ENCODE assay signal across 11 cellular contexts in genomic region chr22:27252282-27253049, GRCh38.
DNase-seq lines count a peak whose midpoint lies in the region; ATAC-seq and TF ChIP-seq lines count a peak whose summit lies in the region.
"Had no signal": no experiment of that assay in that cellular context is flagged by ENCODE, and none has a peak within 500 bp of the region (broad histone marks: within the 10 kb centered on the region; RNA-seq: fewer than 3 reads in every experiment).

No MANE protein-coding gene starts in this region.

- peak; percentile 88 for DNase-seq in AG20443 (ENCODE audit: low spot score)
- DNase-seq in HT1080 (ENCODE audit: low read depth): peak; percentile 60
- DNase-seq in cardiac fibroblast (ENCODE audit: low read depth in 2 of 2): peak; percentile 90 to 96
- DNase-seq in neural crest cell (ENCODE audit: low read depth, low spot score): no peak
- DNase-seq in KBM-7: no peak
- DNase-seq in COLO829 (ENCODE audit: low spot score): no peak
- DNase-seq: cerebellar nuclear complex, NCI-H1092 treated with DMSO at 0.1 percent for 48 hours had no signal

- H3K4me3 Mint-ChIP-seq in neural crest cell: no peak overlapping the region

- TF ChIP-seq CTCF in cardiac fibroblast (IDR thresholded peaks at IDR 0.05; ENCODE audit: low read depth, low read length) (no peak), neural crest cell (conservative IDR thresholded peaks at IDR 0.05) (no peak)

- peak overlapping the region; percentile 32 for H3K27ac Mint-ChIP-seq in neural crest cell (ENCODE audit: unreplicated experiment)

- H3K9me3 Mint-ChIP-seq in neural crest cell: peaks cover 6% of the 10 kb centered on the region

- in situ Hi-C loops in KBM-7 (cut with MboI; ENCODE audit: low pct_unique_long_range_greater_than_20kb, low sequenced_read_pairs): no loop called here

- no peak overlapping the region for H3K4me3 ChIP-seq in cardiac fibroblast (replicated peaks in 1 of 2; ENCODE audit: low read depth in 2 of 2, low read length in 2 of 2)
- H3K4me3 ChIP-seq: SJSA1 had no signal

- H3K27me3 Mint-ChIP-seq in neural crest cell (ENCODE audit: low read depth): no peaks in the 10 kb centered on the region

- ATAC-seq in HG03520 (IDR thresholded peaks at IDR 0.05; ENCODE audit: unreplicated experiment): no peak
- no peak for ATAC-seq in HG03045 (IDR thresholded peaks at IDR 0.05; ENCODE audit: unreplicated experiment)

- H3K36me3 Mint-ChIP-seq in neural crest cell (ENCODE audit: low read depth): peaks cover 7% of the 10 kb centered on the region

- H3K4me1 Mint-ChIP-seq in neural crest cell: peaks cover 6% of the 10 kb centered on the region

Comparison
In these comparisons a context has a peak if more than half of its experiments do, and no peak if none do; other contexts are left out.
1. DNase-seq: peak in AG20443 (single experiment), HT1080 (single experiment) and cardiac fibroblast (2 of 2); none in neural crest cell (single experiment), KBM-7 (single experiment) and COLO829 (single experiment).